ENCODE assay signal across 14 cellular contexts in the genomic region with DNA sequence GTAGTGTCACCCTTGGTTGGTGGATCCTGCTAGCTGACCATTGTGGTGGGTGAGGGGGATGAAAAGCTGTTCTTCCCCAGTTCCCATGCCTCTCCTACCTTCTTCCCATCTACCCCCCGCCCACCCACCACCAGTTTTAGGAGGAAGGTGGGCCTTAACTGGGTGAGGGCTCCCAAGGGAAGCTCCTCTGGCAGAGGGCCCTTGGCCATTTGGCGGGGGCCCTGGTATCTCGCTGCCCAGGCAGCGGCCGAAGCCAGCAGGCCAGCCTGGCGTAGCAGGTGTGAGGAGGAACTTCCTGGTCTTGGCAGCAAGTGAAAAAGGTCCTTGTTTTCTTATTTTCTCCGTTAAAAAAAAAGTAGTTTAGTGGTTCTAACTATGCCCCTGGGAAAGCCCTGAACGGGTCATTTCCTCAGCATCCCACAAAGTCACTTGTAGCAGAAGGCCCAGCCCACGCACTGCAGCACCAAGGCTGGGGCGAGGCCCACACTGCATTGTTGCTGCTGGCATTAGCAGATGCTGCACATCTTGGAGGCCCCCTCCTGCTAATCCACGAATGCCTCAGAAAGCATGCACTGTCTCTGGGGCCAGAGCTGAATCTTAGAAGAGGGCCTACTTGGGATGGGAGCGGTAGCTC.
DNase-seq lines count a peak whose midpoint lies in the region; ATAC-seq and TF ChIP-seq lines count a peak whose summit lies in the region.
"Had no signal": no experiment of that assay in that cellular context is flagged by ENCODE, and none has a peak within 500 bp of the region (broad histone marks: within the 10 kb centered on the region; RNA-seq: fewer than 3 reads in every experiment).

No MANE protein-coding gene starts in this region.

- no peaks in the 10 kb centered on the region for H3K27me3 ChIP-seq in thoracic aorta (replicated peaks; ENCODE audit: insufficient read depth)
- H3K27me3 ChIP-seq: BE2C, gastroesophageal sphincter had no signal

- H3K27ac Mint-ChIP-seq in activated naive CD8-positive, alpha-beta T cell treated with anti-CD3 and anti-CD28 coated beads, Interleukin-2, amount 50 U/mL, for 24 hours, result peak overlapping the region; percentile 69
- peak overlapping the region in 5 of 6 donors; percentile 12 to 83 (median 78) for H3K27ac Mint-ChIP-seq in naive B cell

- peaks cover 33 to 59% of the 10 kb centered on the region in 2 donors for H3K4me1 ChIP-seq in thoracic aorta (ENCODE audit: control insufficient read depth in 1 of 2, low read depth in 2 of 2)
- H3K4me1 ChIP-seq: BE2C had no signal

- H3K4me1 Mint-ChIP-seq in activated naive CD8-positive, alpha-beta T cell treated with anti-CD3 and anti-CD28 coated beads, Interleukin-2, amount 50 U/mL, for 24 hours, result peaks cover 74% of the 10 kb centered on the region
- H3K4me1 Mint-ChIP-seq in naive B cell, result peaks cover 80 to 97% (median 96%) of the 10 kb centered on the region in 3 donors

- H3K27ac ChIP-seq in thoracic aorta, result peak overlapping the region; percentile 29 to 37
- H3K27ac ChIP-seq: gastroesophageal sphincter, lower lobe of right lung had no signal

- no peaks in the 10 kb centered on the region for H3K9me3 ChIP-seq in thoracic aorta
- H3K9me3 ChIP-seq: BE2C, gastroesophageal sphincter, lower lobe of right lung had no signal

- TF ChIP-seq CTCF in thoracic aorta (IDR thresholded peaks at IDR 0.05), result no peak

- no peak overlapping the region for H3K4me3 ChIP-seq in thoracic aorta
- H3K4me3 ChIP-seq: gastroesophageal sphincter, lower lobe of right lung had no signal

- DNase-seq in stimulated activated CD4-positive, alpha-beta T cell treated with anti-CD3 and anti-CD28 coated beads, Interleukin-15, amount 100 ng/mL, for 24 hours, result peak; percentile 42
- no peak for DNase-seq in stimulated activated CD4-positive, alpha-beta T cell treated with anti-CD3 and anti-CD28 coated beads, Interleukin-12 subunit alpha, Interleukin-12 subunit beta, amount 100 ng/mL, for 4 hours
- peak; percentile 37 for DNase-seq in activated naive CD8-positive, alpha-beta T cell treated with anti-CD3 and anti-CD28 coated beads, Interleukin-2, amount 50 U/mL, for 24 hours
- DNase-seq in naive B cell (no peak), thoracic aorta (ENCODE audit: low spot score) (no peak), amniotic stem cell (lab: John Stamatoyannopoulos, UW) (no peak)
- DNase-seq: BE2C; central memory CD4-positive, alpha-beta T cell; lower lobe of right lung; MM.1S; NCI-H524 had no signal

- no peaks in the 10 kb centered on the region for H3K36me3 Mint-ChIP-seq in activated naive CD8-positive, alpha-beta T cell treated with anti-CD3 and anti-CD28 coated beads, Interleukin-2, amount 50 U/mL, for 24 hours (ENCODE audit: low read depth)
- no peaks in the 10 kb centered on the region for H3K36me3 Mint-ChIP-seq in naive B cell

- no peaks in the 10 kb centered on the region for H3K9me3 Mint-ChIP-seq in activated naive CD8-positive, alpha-beta T cell treated with anti-CD3 and anti-CD28 coated beads, Interleukin-2, amount 50 U/mL, for 24 hours
- H3K9me3 Mint-ChIP-seq in naive B cell, result no peaks in the 10 kb centered on the region

- no peaks in the 10 kb centered on the region for H3K27me3 Mint-ChIP-seq in activated naive CD8-positive, alpha-beta T cell treated with anti-CD3 and anti-CD28 coated beads, Interleukin-2, amount 50 U/mL, for 24 hours
- no peaks in the 10 kb centered on the region for H3K27me3 Mint-ChIP-seq in naive B cell

- no peak overlapping the region for H3K4me3 Mint-ChIP-seq in activated naive CD8-positive, alpha-beta T cell treated with anti-CD3 and anti-CD28 coated beads, Interleukin-2, amount 50 U/mL, for 24 hours
- peak overlapping the region in 6 of 8 donors; percentile 17 to 68 (median 46) for H3K4me3 Mint-ChIP-seq in naive B cell

- ATAC-seq in activated naive CD8-positive, alpha-beta T cell treated with anti-CD3 and anti-CD28 coated beads, Interleukin-2, amount 50 U/mL, for 24 hours, result no peak
- peak in 1 of 2 donors; percentile 29 for ATAC-seq in naive B cell (ENCODE audit: low read depth in 2 of 2)
- ATAC-seq in thoracic aorta (ENCODE audit: insufficient number of reproducible peaks, low FRiP score, low read depth), result no peak
- no peak for ATAC-seq in HG03095 (IDR thresholded peaks at IDR 0.05; ENCODE audit: unreplicated experiment)
- no peak for ATAC-seq in HG03439 (IDR thresholded peaks at IDR 0.05; ENCODE audit: unreplicated experiment)
- ATAC-seq: gastroesophageal sphincter, lower lobe of right lung had no signal

- H3K36me3 ChIP-seq in thoracic aorta, result no peaks in the 10 kb centered on the region
- H3K36me3 ChIP-seq: BE2C, gastroesophageal sphincter, lower lobe of right lung had no signal

Comparison
In these comparisons a context has a peak if more than half of its experiments do, and no peak if none do; other contexts are left out.
1. DNase-seq: peak in stimulated activated CD4-positive, alpha-beta T cell treated with anti-CD3 and anti-CD28 coated beads, Interleukin-15, amount 100 ng/mL, for 24 hours (single experiment) and activated naive CD8-positive, alpha-beta T cell treated with anti-CD3 and anti-CD28 coated beads, Interleukin-2, amount 50 U/mL, for 24 hours (single experiment); none in stimulated activated CD4-positive, alpha-beta T cell treated with anti-CD3 and anti-CD28 coated beads, Interleukin-12 subunit alpha, Interleukin-12 subunit beta, amount 100 ng/mL, for 4 hours (single experiment), naive B cell (single experiment), thoracic aorta (single experiment) and amniotic stem cell (single experiment).